Comparison of ENCODE assay signal across 12 cellular contexts in genomic region chr1:12450831-12451559, GRCh38.
A peak's percentile ranks its signal among the peaks of the same experiment; 100 is the strongest.
DNase-seq lines count a peak whose midpoint lies in the region; ATAC-seq, FAIRE-seq and TF ChIP-seq lines count a peak whose summit lies in the region.
"Had no signal": no experiment of that assay in that cellular context is flagged by ENCODE, and none has a peak within 500 bp of the region (broad histone marks: within the 10 kb centered on the region; RNA-seq: fewer than 3 reads in every experiment).

No MANE protein-coding gene starts in this region.

- TF ChIP-seq RAD21 in K562 (CRISPR knock-in tag; conservative IDR thresholded peaks at IDR 0.05 in 1 of 2, IDR thresholded peaks at IDR 0.05 in 1 of 2): no peak

- WGBS in K562 (ENCODE audit: insufficient coverage, low coverage, missing lambda C conversion rate): 86% methylated on average over 2 of the region's 2 CpGs

- peaks cover 64% of the 10 kb centered on the region for H3K36me3 Mint-ChIP-seq in stimulated activated naive CD8-positive, alpha-beta T cell treated with anti-CD3 and anti-CD28 coated beads, Interleukin-15, Interleukin-2, amounts not matched to agents 100 ng/mL and 50 ng/mL, for 24 hours (ENCODE audit: low read depth)
- peaks cover 4% of the 10 kb centered on the region for H3K36me3 Mint-ChIP-seq in nephron (ENCODE audit: low read depth)

- peak overlapping the region; percentile 97 for H3K27ac Mint-ChIP-seq in stimulated activated naive CD8-positive, alpha-beta T cell treated with anti-CD3 and anti-CD28 coated beads, Interleukin-15, Interleukin-2, amounts not matched to agents 100 ng/mL and 50 ng/mL, for 24 hours
- H3K27ac Mint-ChIP-seq in nephron: peak overlapping the region; percentile 81 to 91 (median 86)

- H3K4me2 ChIP-seq in K562 (ENCODE audit: insufficient read depth, low read length): no peak overlapping the region

- CTCF ChIA-PET in K562 (lab: Yijun Ruan, JAX; ENCODE audit: low intra/inter-chr PET ratio): interaction anchor here (0.5 kb wide), 1 partner anchor 29 kb away, joined by 5 read pairs; no protein-coding TSS in a partner anchor

- H3K27me3 ChIP-seq in K562 (ENCODE audit: control insufficient read depth in 2 of 2, insufficient read depth in 2 of 2, low read length in 2 of 2) (no peaks in the 10 kb centered on the region), H7 (ENCODE audit: control insufficient read depth, insufficient read depth, low read length) (no peaks in the 10 kb centered on the region)
- H3K27me3 ChIP-seq: adrenal gland had no signal

- H3K79me2 ChIP-seq in K562 (ENCODE audit: control insufficient read depth, insufficient read depth, low read length): peaks cover 54% of the 10 kb centered on the region

- BruUV-seq in K562 (replicated peaks; lab: Mats Ljungman, UMichigan): no TSS peak

- peak overlapping the region; percentile 95 for H3K27ac ChIP-seq in K562 (ENCODE audit: extremely low read depth, low read depth, low read length)

- H3K4me3 Mint-ChIP-seq in stimulated activated naive CD8-positive, alpha-beta T cell treated with anti-CD3 and anti-CD28 coated beads, Interleukin-15, Interleukin-2, amounts not matched to agents 100 ng/mL and 50 ng/mL, for 24 hours: peak overlapping the region; percentile 62
- H3K4me3 Mint-ChIP-seq in nephron: peak overlapping the region in 1 of 3 experiments; percentile 5

- no peak for TF ChIP-seq EP300 in K562 (IDR thresholded peaks at IDR 0.05; ENCODE audit: low read length)

- peaks cover 34 to 87% of the 10 kb centered on the region in 2 experiments for H3K4me1 ChIP-seq in K562 (replicated peaks in 1 of 2; ENCODE audit: control insufficient read depth in 2 of 2, insufficient read depth in 2 of 2, low read length in 2 of 2)

- H3K36me3 ChIP-seq in K562 (ENCODE audit: control insufficient read depth, insufficient read depth, low read length): peaks cover 33% of the 10 kb centered on the region
- H3K36me3 ChIP-seq in H7 (replicated peaks; ENCODE audit: control insufficient read depth, insufficient read depth, low read length): no peaks in the 10 kb centered on the region
- H3K36me3 ChIP-seq: adrenal gland had no signal

- in situ Hi-C loops in K562 (cut with MboI): no loop called here

- H4K20me1 ChIP-seq in K562 (replicated peaks; ENCODE audit: control insufficient read depth, insufficient read depth, low read length): no peaks in the 10 kb centered on the region

- DNase-seq in stimulated activated naive CD8-positive, alpha-beta T cell treated with anti-CD3 and anti-CD28 coated beads, Interleukin-15, Interleukin-2, amounts not matched to agents 100 U/mL and 50 U/mL, for 24 hours: no peak
- DNase-seq in K562 (ENCODE audit: extremely low read depth in 1 of 4, low spot score in 3 of 4) (no peak), H7 (no peak), GM03348 (ENCODE audit: low spot score) (no peak), NCI-H748 (lab: John Stamatoyannopoulos, UW; ENCODE audit: unreplicated experiment) (no peak)
- DNase-seq: adrenal gland, NCI-H146 had no signal

- peaks cover 98% of the 10 kb centered on the region for H3K4me1 Mint-ChIP-seq in stimulated activated naive CD8-positive, alpha-beta T cell treated with anti-CD3 and anti-CD28 coated beads, Interleukin-15, Interleukin-2, amounts not matched to agents 100 ng/mL and 50 ng/mL, for 24 hours (ENCODE audit: low read depth)
- peaks cover 93% of the 10 kb centered on the region for H3K4me1 Mint-ChIP-seq in nephron

- no peak overlapping the region for H3K4me3 ChIP-seq in K562
- no peak overlapping the region for H3K4me3 ChIP-seq in H7 (ENCODE audit: insufficient read depth, low read depth, low read length)
- H3K4me3 ChIP-seq: adrenal gland had no signal

- TF ChIP-seq CTCF in K562 (IDR thresholded peaks at IDR 0.05 in 2 of 3, conservative IDR thresholded peaks at IDR 0.05 in 1 of 3; ENCODE audit: insufficient read depth in 2 of 3, low read depth in 1 of 3, low read length in 3 of 3): no peak
- no peak for TF ChIP-seq CTCF in nephron (IDR thresholded peaks at IDR 0.05; ENCODE audit: unreplicated experiment in 3 of 3)

- no peaks in the 10 kb centered on the region for H3K9me3 Mint-ChIP-seq in stimulated activated naive CD8-positive, alpha-beta T cell treated with anti-CD3 and anti-CD28 coated beads, Interleukin-15, Interleukin-2, amounts not matched to agents 100 ng/mL and 50 ng/mL, for 24 hours
- H3K9me3 Mint-ChIP-seq in nephron: no peaks in the 10 kb centered on the region

- no peak for TF ChIP-seq POLR2A in K562 (conservative IDR thresholded peaks at IDR 0.05)

- POLR2A ChIA-PET in K562 (lab: Yijun Ruan, JAX): interaction anchor here (0.6 to 1.4 kb wide), 3 partner anchors 14 to 118 kb away, joined by 3 read pairs; no protein-coding TSS in a partner anchor

- H3K9ac ChIP-seq in K562 (ENCODE audit: insufficient read depth in 1 of 2, low read depth in 2 of 2, low read length in 2 of 2): peak overlapping the region in 1 of 2 experiments; percentile 64; a peak in 1 of 4 replicates

- intact Hi-C loops in K562 (cut with micrococcal nuclease): no loop called here

- no peaks in the 10 kb centered on the region for H3K9me3 ChIP-seq in K562 (replicated peaks; ENCODE audit: control insufficient read depth, insufficient read depth, low read depth, low read length)
- H3K9me3 ChIP-seq: adrenal gland had no signal

- no peak overlapping the region for H2AFZ ChIP-seq in K562 (ENCODE audit: low read depth, low read length)

- ATAC-seq in stimulated activated naive CD8-positive, alpha-beta T cell treated with anti-CD3 and anti-CD28 coated beads, Interleukin-15, Interleukin-2, amounts not matched to agents 100 U/mL and 50 U/mL, for 24 hours: no peak
- ATAC-seq in K562 (no peak), HG03378 (IDR thresholded peaks at IDR 0.05; ENCODE audit: unreplicated experiment) (no peak)

- no peak for FAIRE-seq in K562 (lab: Jason Lieb, UNC)
- FAIRE-seq: GM12892, RCC 7860 had no signal

- peaks cover 7% of the 10 kb centered on the region for H3K9me1 ChIP-seq in K562 (ENCODE audit: control insufficient read depth, insufficient read depth, low read length)

- no peaks in the 10 kb centered on the region for H3K27me3 Mint-ChIP-seq in stimulated activated naive CD8-positive, alpha-beta T cell treated with anti-CD3 and anti-CD28 coated beads, Interleukin-15, Interleukin-2, amounts not matched to agents 100 ng/mL and 50 ng/mL, for 24 hours
- no peaks in the 10 kb centered on the region for H3K27me3 Mint-ChIP-seq in nephron (ENCODE audit: low read depth)

TF ChIP-seq in K562, 482 proteins besides CTCF, POLR2A, EP300 and RAD21:
- 0 out of 2 replicates have a peak, but pooled peaks have one; percentile 41 for TF ChIP-seq KAT7 (CRISPR knock-in tag; IDR thresholded peaks at IDR 0.05; ENCODE audit: borderline replicate concordance)
- TF ChIP-seq, protein P1, sequence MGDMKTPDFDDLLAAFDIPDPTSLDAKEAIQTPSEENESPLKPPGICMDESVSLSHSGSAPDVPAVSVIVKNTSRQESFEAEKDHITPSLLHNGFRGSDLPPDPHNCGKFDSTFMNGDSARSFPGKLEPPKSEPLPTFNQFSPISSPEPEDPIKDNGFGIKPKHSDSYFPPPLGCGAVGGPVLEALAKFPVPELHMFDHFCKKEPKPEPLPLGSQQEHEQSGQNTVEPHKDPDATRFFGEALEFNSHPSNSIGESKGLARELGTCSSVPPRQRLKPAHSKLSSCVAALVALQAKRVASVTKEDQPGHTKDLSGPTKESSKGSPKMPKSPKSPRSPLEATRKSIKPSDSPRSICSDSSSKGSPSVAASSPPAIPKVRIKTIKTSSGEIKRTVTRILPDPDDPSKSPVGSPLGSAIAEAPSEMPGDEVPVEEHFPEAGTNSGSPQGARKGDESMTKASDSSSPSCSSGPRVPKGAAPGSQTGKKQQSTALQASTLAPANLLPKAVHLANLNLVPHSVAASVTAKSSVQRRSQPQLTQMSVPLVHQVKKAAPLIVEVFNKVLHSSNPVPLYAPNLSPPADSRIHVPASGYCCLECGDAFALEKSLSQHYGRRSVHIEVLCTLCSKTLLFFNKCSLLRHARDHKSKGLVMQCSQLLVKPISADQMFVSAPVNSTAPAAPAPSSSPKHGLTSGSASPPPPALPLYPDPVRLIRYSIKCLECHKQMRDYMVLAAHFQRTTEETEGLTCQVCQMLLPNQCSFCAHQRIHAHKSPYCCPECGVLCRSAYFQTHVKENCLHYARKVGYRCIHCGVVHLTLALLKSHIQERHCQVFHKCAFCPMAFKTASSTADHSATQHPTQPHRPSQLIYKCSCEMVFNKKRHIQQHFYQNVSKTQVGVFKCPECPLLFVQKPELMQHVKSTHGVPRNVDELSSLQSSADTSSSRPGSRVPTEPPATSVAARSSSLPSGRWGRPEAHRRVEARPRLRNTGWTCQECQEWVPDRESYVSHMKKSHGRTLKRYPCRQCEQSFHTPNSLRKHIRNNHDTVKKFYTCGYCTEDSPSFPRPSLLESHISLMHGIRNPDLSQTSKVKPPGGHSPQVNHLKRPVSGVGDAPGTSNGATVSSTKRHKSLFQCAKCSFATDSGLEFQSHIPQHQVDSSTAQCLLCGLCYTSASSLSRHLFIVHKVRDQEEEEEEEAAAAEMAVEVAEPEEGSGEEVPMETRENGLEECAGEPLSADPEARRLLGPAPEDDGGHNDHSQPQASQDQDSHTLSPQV (IDR thresholded peaks at IDR 0.05): 0 out of 2 replicates have a peak, but pooled peaks have one; percentile 14
- peak; percentile 13 for TF ChIP-seq WHSC1 (IDR thresholded peaks at IDR 0.05; ENCODE audit: low read length)
- no peak for TF ChIP-seq TOE1 (IDR thresholded peaks at IDR 0.05; ENCODE audit: borderline replicate concordance)
- no peak for TF ChIP-seq TOE1 (CRISPR knock-in tag; IDR thresholded peaks at IDR 0.05; ENCODE audit: borderline replicate concordance, low read depth)
- TF ChIP-seq TEAD2 (tag; IDR thresholded peaks at IDR 0.05): 0 out of 2 replicates have a peak, but pooled peaks have one; percentile 21
- peak; percentile 65 for TF ChIP-seq NFIC (IDR thresholded peaks at IDR 0.05)
